In the genomic region with DNA sequence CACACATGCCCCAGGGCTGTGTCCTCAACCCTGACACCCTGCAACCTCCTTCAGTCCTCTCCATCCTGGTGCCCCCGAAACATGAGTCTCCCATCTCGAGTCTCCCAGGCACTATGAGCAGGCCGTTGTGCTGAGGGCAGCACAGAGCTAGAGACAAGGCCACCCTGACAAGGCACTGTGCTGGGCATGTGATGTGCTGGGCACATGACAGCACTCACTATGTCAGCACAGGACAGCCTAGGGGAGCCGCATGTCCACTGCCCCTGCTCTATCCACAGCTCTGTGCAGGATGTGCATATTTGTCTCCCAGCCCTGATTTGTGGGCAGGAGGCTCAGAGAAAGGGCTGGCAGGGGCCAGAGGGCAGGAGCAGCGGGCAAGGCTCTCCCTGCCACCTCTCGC, we compare ENCODE assay signal across 22 cellular contexts.
"Had no signal": no experiment of that assay in that cellular context is flagged by ENCODE, and none has a peak within 500 bp of the region (broad histone marks: within the 10 kb centered on the region; RNA-seq: fewer than 3 reads in every experiment).

No MANE protein-coding gene starts in this region.

- H3K27ac Mint-ChIP-seq: nephron progenitor cell; progenitor cell of endocrine pancreas; stimulated activated naive CD8-positive, alpha-beta T cell treated with anti-CD3 and anti-CD28 coated beads, Interleukin-15, Interleukin-2, amounts not matched to agents 100 ng/mL and 50 ng/mL, for 24 hours had no signal

- FAIRE-seq: endometrium, frontal cortex, islet of Langerhans had no signal

- DNase-seq: cortex of kidney; dorsolateral prefrontal cortex; effector memory CD4-positive, alpha-beta T cell; heart right ventricle; hypothalamus; kidney glomerular epithelial cell; mucosa of descending colon; nephron progenitor cell; nucleus accumbens; ovary; right cardiac atrium; stimulated activated CD4-positive, alpha-beta T cell treated with anti-CD3 and anti-CD28 coated beads, Interleukin-2, amount 100 ng/mL, for 48 hours; testis had no signal

- H3K36me3 ChIP-seq: heart right ventricle, ovary, tibial nerve had no signal

- H3K4me3 Mint-ChIP-seq: central memory CD8-positive, alpha-beta T cell; nephron progenitor cell; stimulated activated naive CD8-positive, alpha-beta T cell treated with anti-CD3 and anti-CD28 coated beads, Interleukin-15, Interleukin-2, amounts not matched to agents 100 ng/mL and 50 ng/mL, for 24 hours had no signal

- H3K9me3 ChIP-seq: mucosa of descending colon, ovary, testis had no signal

- H3K27me3 Mint-ChIP-seq: progenitor cell of endocrine pancreas; stimulated activated naive CD8-positive, alpha-beta T cell treated with anti-CD3 and anti-CD28 coated beads, Interleukin-15, Interleukin-2, amounts not matched to agents 100 ng/mL and 50 ng/mL, for 24 hours had no signal

- H3K27ac ChIP-seq: dorsolateral prefrontal cortex, heart right ventricle, ovary, testis, tibial nerve had no signal

- ATAC-seq: esophagus mucosa, mucosa of descending colon had no signal

- H3K4me2 ChIP-seq: smooth muscle cell had no signal

- H3K4me1 ChIP-seq: testis had no signal

- H3K4me3 ChIP-seq: dorsolateral prefrontal cortex, heart right ventricle, mucosa of descending colon, ovary, smooth muscle cell, testis, tibial nerve had no signal

- H3K27me3 ChIP-seq: dorsolateral prefrontal cortex, heart right ventricle, ovary, testis, tibial nerve had no signal
